In the genomic region with DNA sequence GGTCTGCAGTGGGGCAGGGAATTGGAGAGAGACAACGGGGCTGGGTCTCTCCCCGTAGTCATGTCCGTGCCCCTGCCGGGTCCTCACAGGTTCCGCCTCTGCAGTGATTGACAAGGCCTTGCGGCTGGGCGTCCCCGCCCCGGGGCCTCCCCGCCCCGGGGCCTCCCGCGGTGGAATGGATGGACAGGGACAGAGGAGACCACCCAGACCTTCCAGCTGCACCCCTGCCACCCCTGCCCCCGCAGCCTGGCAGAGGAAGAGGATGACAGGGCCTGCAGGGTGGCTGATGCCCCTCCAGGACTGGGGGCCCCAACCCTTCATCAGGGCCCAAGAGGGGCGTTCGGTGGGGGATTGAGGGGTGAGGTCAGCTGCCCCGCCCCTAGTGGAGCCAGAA, we compare ENCODE assay signal across 14 cellular contexts.
DNase-seq lines count a peak whose midpoint lies in the region; ATAC-seq, FAIRE-seq and TF ChIP-seq lines count a peak whose summit lies in the region.
"Had no signal": no experiment of that assay in that cellular context is flagged by ENCODE, and none has a peak within 500 bp of the region (broad histone marks: within the 10 kb centered on the region; RNA-seq: fewer than 3 reads in every experiment).

No MANE protein-coding gene starts in this region.

- H3K9me2 ChIP-seq in DOHH2 (replicated peaks; ENCODE audit: control insufficient read depth, low read length): no peaks in the 10 kb centered on the region

- CTCF ChIA-PET in A673 (lab: Charles Lee): interaction anchor here (0.6 to 1.1 kb wide), 2 partner anchors 53 to 213 kb away, joined by 5 to 10 read pairs; no protein-coding TSS in a partner anchor

- H3K4me2 ChIP-seq in DOHH2 (ENCODE audit: low read length): peak overlapping the region; percentile 60

- H3K4me1 ChIP-seq in A673 (ENCODE audit: insufficient read depth, low read length, poor library complexity, severe bottlenecking) (peaks cover 43% of the 10 kb centered on the region), DOHH2 (ENCODE audit: control insufficient read depth, low read length) (peaks cover 48% of the 10 kb centered on the region), SJSA1 (replicated peaks) (peaks cover 62% of the 10 kb centered on the region)

- POLR2A ChIA-PET in A673 (lab: Charles Lee; ENCODE audit: low non-redundant PET): no interaction called here

- peak overlapping the region; percentile 20 for H3K4me3 ChIP-seq in A673 (ENCODE audit: low read depth, low read length, poor library complexity, severe bottlenecking)
- 0 out of 2 replicates have a peak overlapping the region, but pooled peaks have one; percentile 40 for H3K4me3 ChIP-seq in DOHH2 (ENCODE audit: low read length)
- H3K4me3 ChIP-seq in SJSA1: peak overlapping the region; percentile 3; the same call in 1 of the 2 replicates
- H3K4me3 ChIP-seq in iPS-18c (ENCODE audit: insufficient read depth, low read depth, low read length): peak overlapping the region; percentile 17
- H3K4me3 ChIP-seq: left ventricle myocardium inferior, pancreas, Peyer's patch had no signal

- H3K27me3 ChIP-seq in A673 (replicated peaks; ENCODE audit: insufficient read depth, low read depth, low read length, poor library complexity): no peaks in the 10 kb centered on the region
- H3K27me3 ChIP-seq in DOHH2 (ENCODE audit: control insufficient read depth, low read length): peaks cover 3% of the 10 kb centered on the region; the same call in 1 of the 2 replicates
- H3K27me3 ChIP-seq in SJSA1 (replicated peaks): no peaks in the 10 kb centered on the region
- H3K27me3 ChIP-seq: pancreas, Peyer's patch had no signal

- H4K20me1 ChIP-seq in DOHH2 (ENCODE audit: control insufficient read depth, insufficient read depth, low read depth, low read length): no peaks in the 10 kb centered on the region

- peaks cover 6% of the 10 kb centered on the region; the same call in 1 of the 2 replicates for H3F3A ChIP-seq in DOHH2 (ENCODE audit: control insufficient read depth, insufficient read depth)

- no peak for FAIRE-seq in HTR-8/SVneo (lab: Jason Lieb, UNC)
- FAIRE-seq: pancreas had no signal

- H3K36me3 ChIP-seq in A673 (ENCODE audit: insufficient read depth, low read length, poor library complexity, severe bottlenecking): no peaks in the 10 kb centered on the region
- H3K36me3 ChIP-seq in DOHH2 (ENCODE audit: control insufficient read depth, low read length): no peaks in the 10 kb centered on the region
- peaks cover 9% of the 10 kb centered on the region for H3K36me3 ChIP-seq in SJSA1
- H3K36me3 ChIP-seq: left ventricle myocardium inferior, pancreas, Peyer's patch had no signal

- BruUV-seq in A673 (replicated peaks; lab: Mats Ljungman, UMichigan): no TSS peak

- no peaks in the 10 kb centered on the region for H3K79me2 ChIP-seq in DOHH2 (ENCODE audit: control insufficient read depth, low read length)

- TF ChIP-seq CTCF in A673 (conservative IDR thresholded peaks at IDR 0.05; ENCODE audit: low read depth, low read length) (no peak), DOHH2 (IDR thresholded peaks at IDR 0.05; ENCODE audit: low read depth, low read length, poor library complexity, severe bottlenecking) (no peak)

- intact Hi-C loops in A673 (cut with micrococcal nuclease; ENCODE audit: unreplicated experiment): loop anchor here (5.0 kb wide), 1 partner anchor 211 kb away; no protein-coding TSS in a partner anchor

- DNase-seq in A673 (ENCODE audit: low spot score): no peak
- peak; percentile 90 to 96 for DNase-seq in SJSA1 (ENCODE audit: low read depth in 1 of 2, low spot score in 2 of 2)
- no peak for DNase-seq in HTR-8/SVneo (ENCODE audit: insufficient read length, low spot score)
- no peak for DNase-seq in HuH-7.5 (ENCODE audit: low spot score)
- DNase-seq: activated naive CD8-positive, alpha-beta T cell treated with anti-CD3 and anti-CD28 coated beads, Interleukin-2, amount 10 ng/mL, durations not matched to agents 7 days and 5 days; left ventricle myocardium inferior; MV-4-11; Peyer's patch; T-helper 9 cell had no signal

- ATAC-seq in GM21619 (IDR thresholded peaks at IDR 0.05; ENCODE audit: unreplicated experiment): no peak
- ATAC-seq in HG03025 (IDR thresholded peaks at IDR 0.05; ENCODE audit: low FRiP score, unreplicated experiment): no peak

- no peaks in the 10 kb centered on the region for H3K9me3 ChIP-seq in A673 (ENCODE audit: low read depth, low read length, poor library complexity, severe bottlenecking)
- H3K9me3 ChIP-seq in DOHH2 (ENCODE audit: control insufficient read depth, insufficient read depth, low read length): no peaks in the 10 kb centered on the region
- H3K9me3 ChIP-seq in SJSA1 (replicated peaks): no peaks in the 10 kb centered on the region
- H3K9me3 ChIP-seq in iPS-18c (ENCODE audit: control insufficient read depth, insufficient read depth, low read length): peaks cover 2% of the 10 kb centered on the region
- H3K9me3 ChIP-seq: left ventricle myocardium inferior, pancreas, Peyer's patch had no signal

- H3K27ac ChIP-seq in A673 (ENCODE audit: low read depth, low read length, poor library complexity, severe bottlenecking) (peak overlapping the region; percentile 86), DOHH2 (ENCODE audit: low read depth, low read length) (no peak overlapping the region), SJSA1 (peak overlapping the region; percentile 73)
- H3K27ac ChIP-seq: pancreas had no signal

Comparison
In these comparisons a context has a peak if more than half of its experiments do, and no peak if none do; other contexts are left out.
1. DNase-seq: peak in SJSA1 (2 of 2); none in A673 (single experiment), HTR-8/SVneo (single experiment) and HuH-7.5 (single experiment).
2. Peak in every context shown above with its lines, with median percentiles within 50 percentile points of each other: H3K4me3 ChIP-seq.